25 cellular contexts compared by ENCODE assay signal in genomic region chr6:89777455-89777854, GRCh38.
"Had no signal": no experiment of that assay in that cellular context is flagged by ENCODE, and none has a peak within 500 bp of the region (broad histone marks: within the 10 kb centered on the region; RNA-seq: fewer than 3 reads in every experiment).

No MANE protein-coding gene starts in this region.

- H3K4me3 ChIP-seq: coronary artery, dorsolateral prefrontal cortex, esophagus squamous epithelium, gastrocnemius medialis, heart right ventricle, left lung, lower lobe of right lung, mucosa of descending colon had no signal

- DNase-seq: dermis blood vessel endothelial cell; dorsolateral prefrontal cortex; effector CD4-positive, alpha-beta T cell; effector memory CD4-positive, alpha-beta T cell; esophagus squamous epithelium; foreskin fibroblast; foreskin melanocyte; gastrocnemius medialis; glutamatergic neuron; head of caudate nucleus; heart right ventricle; hippocampal formation; left cardiac atrium; left lung; left ventricle myocardium superior; lower lobe of right lung; mesenchymal stem cell; mucosa of descending colon; naive B cell had no signal

- H3K27me3 ChIP-seq: dorsolateral prefrontal cortex, esophagus squamous epithelium, gastrocnemius medialis, heart right ventricle, left lung had no signal

- ATAC-seq: esophagus mucosa, gastrocnemius medialis, heart right ventricle, left cardiac atrium, left lung, left ventricle myocardium superior, lower lobe of right lung, mucosa of descending colon had no signal

- H3K9me3 ChIP-seq: esophagus squamous epithelium, gastrocnemius medialis, heart right ventricle, left lung, lower lobe of right lung, mucosa of descending colon had no signal

- H3K27ac ChIP-seq: coronary artery, dorsolateral prefrontal cortex, esophagus squamous epithelium, gastrocnemius medialis, heart right ventricle, left lung, lower lobe of right lung had no signal

- H3K4me1 ChIP-seq: gastrocnemius medialis, heart right ventricle, left lung, lower lobe of right lung had no signal

- FAIRE-seq: colon, endothelial cell of umbilical vein, islet of Langerhans, keratinocyte had no signal
